ENCODE assay signal across 1 cellular context in genomic region chr18:48410095-48410920, GRCh38.
TF ChIP-seq lines count a peak whose summit lies in the region.

No MANE protein-coding gene starts in this region.

TF ChIP-seq in WTC11, 78 proteins besides CTCF, POLR2A, EP300 and RAD21 (continued from another document):
- TF ChIP-seq FOXP4 (CRISPR knock-in tag; IDR thresholded peaks at IDR 0.05) (0 out of 2 replicates have a peak, but pooled peaks have one; percentile 43), ZNF138 (CRISPR knock-in tag; conservative IDR thresholded peaks at IDR 0.05) (no peak), MAX (CRISPR knock-in tag; IDR thresholded peaks at IDR 0.05) (no peak), GTF2I (CRISPR knock-in tag; conservative IDR thresholded peaks at IDR 0.05) (no peak)
TF ChIP-seq in WTC11: peak in this region for 4.
